9 cellular contexts compared by ENCODE assay signal in genomic region chr5:157026789-157027424, GRCh38. TPM values are rescaled to one million over a fixed set of nuclear protein-coding genes. Genes with fewer than 3 reads are reported as not detected.
A peak's percentile ranks its signal among the peaks of the same experiment; 100 is the strongest.
DNase-seq lines count a peak whose midpoint lies in the region; ATAC-seq and TF ChIP-seq lines count a peak whose summit lies in the region.
"Had no signal": no experiment of that assay in that cellular context is flagged by ENCODE, and none has a peak within 500 bp of the region (broad histone marks: within the 10 kb centered on the region; RNA-seq: fewer than 3 reads in every experiment).

No MANE protein-coding gene starts in this region.

- H3K27me3 Mint-ChIP-seq in activated naive CD4-positive, alpha-beta T cell treated with anti-CD3 and anti-CD28 coated beads, Interleukin-2, amount 10 ng/mL, durations not matched to agents 7 days and 5 days, result no peaks in the 10 kb centered on the region

- no peaks in the 10 kb centered on the region for H3K4me1 ChIP-seq in colonic mucosa
- peaks cover 0 to 10% (median 0%) of the 10 kb centered on the region in 6 donors for H3K4me1 ChIP-seq in spleen
- H3K4me1 ChIP-seq in gastroesophageal sphincter, result no peaks in the 10 kb centered on the region
- no peaks in the 10 kb centered on the region for H3K4me1 ChIP-seq in right atrium auricular region
- H3K4me1 ChIP-seq in testis, result no peaks in the 10 kb centered on the region

- no peak for TF ChIP-seq EP300 in gastroesophageal sphincter (IDR thresholded peaks at IDR 0.05)

- H3K9me3 Mint-ChIP-seq in activated naive CD4-positive, alpha-beta T cell treated with anti-CD3 and anti-CD28 coated beads, Interleukin-2, amount 10 ng/mL, durations not matched to agents 7 days and 5 days, result peaks cover 7% of the 10 kb centered on the region
- H3K9me3 Mint-ChIP-seq: memory B cell had no signal

- ATAC-seq in gastroesophageal sphincter, result no peak

- no peak overlapping the region for H3K9ac ChIP-seq in colonic mucosa (ENCODE audit: low read depth in 2 of 2, low read length in 2 of 2)

- H3K27me3 ChIP-seq in colonic mucosa (no peaks in the 10 kb centered on the region), spleen (replicated peaks in 1 of 7) (peaks cover 0 to 3% (median 0%) of the 10 kb centered on the region in 7 donors), gastroesophageal sphincter (peaks cover 9% of the 10 kb centered on the region), right atrium auricular region (no peaks in the 10 kb centered on the region), testis (no peaks in the 10 kb centered on the region)

- H3K27ac ChIP-seq in colonic mucosa (no peak overlapping the region), spleen (peak overlapping the region in 1 of 8 donors; percentile 7), gastroesophageal sphincter (no peak overlapping the region), right atrium auricular region (no peak overlapping the region), testis (no peak overlapping the region)

- TF ChIP-seq CTCF in colonic mucosa (IDR thresholded peaks at IDR 0.05) (peak; percentile 41), spleen (IDR thresholded peaks at IDR 0.05 in 8 of 11, conservative IDR thresholded peaks at IDR 0.05 in 3 of 11) (peak in 6 of 11 experiments; percentile 23 to 59 (median 52)), gastroesophageal sphincter (IDR thresholded peaks at IDR 0.05) (peak in 1 of 4 experiments; percentile 22), right atrium auricular region (IDR thresholded peaks at IDR 0.05) (peak in 1 of 2 donors; percentile 46), testis (IDR thresholded peaks at IDR 0.05) (peak in 1 of 3 experiments; percentile 34)

- peaks cover 36% of the 10 kb centered on the region for H3K36me3 Mint-ChIP-seq in activated naive CD4-positive, alpha-beta T cell treated with anti-CD3 and anti-CD28 coated beads, Interleukin-2, amount 10 ng/mL, durations not matched to agents 7 days and 5 days
- H3K36me3 Mint-ChIP-seq: memory B cell had no signal

- 72 to 84% (median 80%) methylated on average over 3 of the region's 3 CpGs for WGBS in spleen, 5 donors
- 69 to 72% methylated on average over 3 of the region's 3 CpGs for WGBS in gastroesophageal sphincter (ENCODE audit: low coverage in 1 of 2), 2 donors
- 77 to 79% methylated on average over 3 of the region's 3 CpGs for WGBS in testis, 2 donors

- intact Hi-C loops in colonic mucosa (cut with DNase I) (no loop called here), spleen (cut with DNase I; ENCODE audit: low total_unique reads) (no loop called here), testis (cut with DNase I; ENCODE audit: low total_unique reads) (no loop called here)

- DNase-seq in activated naive CD4-positive, alpha-beta T cell treated with anti-CD3 and anti-CD28 coated beads, Interleukin-2, amount 10 ng/mL, durations not matched to agents 7 days and 5 days, result no peak
- DNase-seq in activated naive CD4-positive, alpha-beta T cell (lab: John Stamatoyannopoulos, UW), result no peak
- DNase-seq in NCI-H2196 (lab: John Stamatoyannopoulos, UW; ENCODE audit: unreplicated experiment), result peak; percentile 48
- peak; percentile 34 for DNase-seq in colonic mucosa
- DNase-seq in spleen, result no peak
- no peak for DNase-seq in right atrium auricular region (ENCODE audit: low spot score)
- no peak for DNase-seq in testis

- TF ChIP-seq POLR2A in spleen (IDR thresholded peaks at IDR 0.05), result no peak
- TF ChIP-seq POLR2A in gastroesophageal sphincter (IDR thresholded peaks at IDR 0.05), result no peak
- TF ChIP-seq POLR2A in testis (IDR thresholded peaks at IDR 0.05), result no peak

- peak overlapping the region; percentile 81 for H3K27ac Mint-ChIP-seq in activated naive CD4-positive, alpha-beta T cell treated with anti-CD3 and anti-CD28 coated beads, Interleukin-2, amount 10 ng/mL, durations not matched to agents 7 days and 5 days
- H3K27ac Mint-ChIP-seq: memory B cell had no signal

- H3K4me3 ChIP-seq in colonic mucosa (no peak overlapping the region), spleen (no peak overlapping the region), gastroesophageal sphincter (no peak overlapping the region), right atrium auricular region (no peak overlapping the region), testis (no peak overlapping the region)

- H3K4me1 Mint-ChIP-seq in activated naive CD4-positive, alpha-beta T cell treated with anti-CD3 and anti-CD28 coated beads, Interleukin-2, amount 10 ng/mL, durations not matched to agents 7 days and 5 days, result peaks cover 90% of the 10 kb centered on the region

- CTCF ChIA-PET in activated naive CD4-positive, alpha-beta T cell treated with anti-CD3 and anti-CD28 coated beads, Interleukin-2, amount 10 ng/mL, durations not matched to agents 7 days and 5 days (lab: Charles Lee), result interaction anchor here (0.6 to 4.2 kb wide), 18 partner anchors 11 to 211 kb away, joined by 3 to 36 read pairs (median 4); no protein-coding TSS in a partner anchor

- no peak overlapping the region for H3K4me3 Mint-ChIP-seq in activated naive CD4-positive, alpha-beta T cell treated with anti-CD3 and anti-CD28 coated beads, Interleukin-2, amount 10 ng/mL, durations not matched to agents 7 days and 5 days
- H3K4me3 Mint-ChIP-seq: memory B cell had no signal

- no peaks in the 10 kb centered on the region for H3K9me3 ChIP-seq in colonic mucosa
- H3K9me3 ChIP-seq in spleen, result no peaks in the 10 kb centered on the region
- no peaks in the 10 kb centered on the region for H3K9me3 ChIP-seq in gastroesophageal sphincter
- no peaks in the 10 kb centered on the region for H3K9me3 ChIP-seq in right atrium auricular region
- H3K9me3 ChIP-seq in testis, result no peaks in the 10 kb centered on the region

- H3K36me3 ChIP-seq in colonic mucosa (no peaks in the 10 kb centered on the region), spleen (no peaks in the 10 kb centered on the region), gastroesophageal sphincter (no peaks in the 10 kb centered on the region), right atrium auricular region (no peaks in the 10 kb centered on the region), testis (ENCODE audit: low read depth, missing control alignments) (no peaks in the 10 kb centered on the region)

RNA-seq across cellular contexts. Expression of gene HAVCR1, which starts 32.0 kb away (rescaled TPM):
- total RNA-seq in colonic mucosa, result 10 to 100 TPM in 1 of 2 donors, 1 to 10 TPM in 1; 7.1 to 27.7 TPM
- total RNA-seq in spleen, result 1 to 10 TPM in 2 of 7 donors, under 1 TPM in 2, not detected in 3; 0.52 to 1.5 (median 1.0) TPM
- not detected for polyA plus RNA-seq in spleen
- 1 to 10 TPM in 1 of 4 donors, not detected in 3; 1.1 TPM for total RNA-seq in gastroesophageal sphincter
- total RNA-seq in right atrium auricular region, result not detected
- 1 to 10 TPM; 1.1 to 1.7 TPM for total RNA-seq in testis
- polyA plus RNA-seq in testis (ENCODE audit: insufficient read depth, low read depth, low replicate concordance), result 3.1 TPM

Comparison
In these comparisons a context has a peak if more than half of its experiments do, and no peak if none do; other contexts are left out.
1. DNase-seq: peak in NCI-H2196 (single experiment) and colonic mucosa (single experiment); none in activated naive CD4-positive, alpha-beta T cell treated with anti-CD3 and anti-CD28 coated beads, Interleukin-2, amount 10 ng/mL, durations not matched to agents 7 days and 5 days (single experiment), activated naive CD4-positive, alpha-beta T cell (0 of 4), spleen (single experiment), right atrium auricular region (single experiment) and testis (single experiment).